ENCODE assay signal across 11 cellular contexts in genomic region chr20:58511364-58511763, GRCh38. TPM values are rescaled to one million over a fixed set of nuclear protein-coding genes. Genes with fewer than 3 reads are reported as not detected.
DNase-seq lines count a peak whose midpoint lies in the region; ATAC-seq and TF ChIP-seq lines count a peak whose summit lies in the region.
"Had no signal": no experiment of that assay in that cellular context is flagged by ENCODE, and none has a peak within 500 bp of the region (broad histone marks: within the 10 kb centered on the region; RNA-seq: fewer than 3 reads in every experiment).

No MANE protein-coding gene starts in this region.

- no peaks in the 10 kb centered on the region for H3K9me3 Mint-ChIP-seq in osteocyte (ENCODE audit: unreplicated experiment)

- no peak overlapping the region for H3K4me3 Mint-ChIP-seq in osteocyte (ENCODE audit: unreplicated experiment)
- H3K4me3 Mint-ChIP-seq: T-helper 2 cell treated with Interferon-gamma antibody and Interleukin-4, amounts not matched to agents 5 μg/mL and 100 μg/mL, for 36 hours had no signal

- no peak for TF ChIP-seq CTCF in astrocyte of the spinal cord (IDR thresholded peaks at IDR 0.05; ENCODE audit: low read depth, low read length)
- TF ChIP-seq CTCF in osteocyte (IDR thresholded peaks at IDR 0.05), result no peak

- in situ Hi-C loops in astrocyte of the spinal cord (cut with HindIII; ENCODE audit: low sequenced_read_pairs), result no loop called here

- DNase-seq in GM03348 (ENCODE audit: low spot score) (peak; percentile 67), NCI-H2227 treated with DMSO at 0.1 percent for 48 hours (lab: John Stamatoyannopoulos, UW) (peak; percentile 5), astrocyte of the spinal cord (ENCODE audit: low read depth, low spot score) (peak; percentile 52), myocyte (ENCODE audit: low read depth) (peak; percentile 61), osteocyte (ENCODE audit: extremely low spot score, unreplicated experiment) (no peak)
- DNase-seq: amniotic stem cell; NCI-H446 treated with DMSO at 0.1 percent for 48 hours; stimulated activated CD4-positive, alpha-beta T cell treated with anti-CD3 and anti-CD28 coated beads, Interleukin-2, amount 100 ng/mL, for 24 hours had no signal

- H3K4me3 ChIP-seq in astrocyte of the spinal cord (ENCODE audit: low read depth, low read length), result no peak overlapping the region

- ATAC-seq in GM21529 (IDR thresholded peaks at IDR 0.05; ENCODE audit: unreplicated experiment) (no peak), GM19351 (IDR thresholded peaks at IDR 0.05; ENCODE audit: unreplicated experiment) (no peak)

- H3K4me1 Mint-ChIP-seq in osteocyte (ENCODE audit: unreplicated experiment), result peaks cover 35% of the 10 kb centered on the region

- H3K36me3 Mint-ChIP-seq in osteocyte (ENCODE audit: unreplicated experiment), result peaks cover 2% of the 10 kb centered on the region

- H3K27me3 Mint-ChIP-seq in osteocyte (ENCODE audit: unreplicated experiment), result peaks cover 4% of the 10 kb centered on the region

- no peak overlapping the region for H3K27ac Mint-ChIP-seq in osteocyte (ENCODE audit: unreplicated experiment)
- H3K27ac Mint-ChIP-seq: T-helper 2 cell treated with Interferon-gamma antibody and Interleukin-4, amounts not matched to agents 5 μg/mL and 100 μg/mL, for 36 hours had no signal

RNA-seq across cellular contexts. Expression of gene APCDD1L, which starts 3.8 kb away (rescaled TPM):
- 0.11 and 0.21 TPM in 2 replicates for total RNA-seq in myocyte
- polyA plus RNA-seq in myocyte (2012), result 1.1 TPM
- total RNA-seq in osteocyte, result 2.4 and 3.1 TPM in 2 replicates
